Comparison of ENCODE assay signal across 24 cellular contexts in the genomic region with DNA sequence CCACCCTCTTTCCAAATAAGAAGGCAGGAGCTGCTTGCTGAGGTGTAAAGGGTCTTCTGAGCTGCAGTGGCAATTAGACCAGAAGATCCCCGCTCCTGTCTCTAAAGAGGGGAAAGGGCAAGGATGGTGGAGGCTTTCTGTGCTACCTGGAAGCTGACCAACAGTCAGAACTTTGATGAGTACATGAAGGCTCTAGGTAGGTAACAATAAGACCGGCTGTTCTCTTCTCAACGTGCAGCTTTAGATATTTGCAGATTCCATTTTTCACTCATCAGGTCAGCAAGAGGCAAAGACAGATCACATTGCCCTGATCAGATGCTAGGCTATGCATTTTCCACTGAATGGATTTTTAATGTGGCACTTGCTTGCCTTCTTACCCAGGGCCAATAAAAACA. TPM values are rescaled to one million over a fixed set of nuclear protein-coding genes. Genes with fewer than 3 reads are reported as not detected.
DNase-seq lines count a peak whose midpoint lies in the region; ATAC-seq and TF ChIP-seq lines count a peak whose summit lies in the region.
"Had no signal": no experiment of that assay in that cellular context is flagged by ENCODE, and none has a peak within 500 bp of the region (broad histone marks: within the 10 kb centered on the region; RNA-seq: fewer than 3 reads in every experiment).

FABP7 (plus strand) TSS at position 45 of the 395 bp plus-strand sequence; CDS start at position 124, 79 bp downstream.

- intact Hi-C loops in OCI-LY7 (cut with micrococcal nuclease; ENCODE audit: unreplicated experiment) = no loop called here

- H3K23ac ChIP-seq in trophoblast cell (ENCODE audit: low read length) = no peak within 1 kb of the TSS

- WGBS in trophoblast cell (ENCODE audit: extremely low coverage, insufficient coverage, insufficient read length) = no CpG with 5 or more reads among the region's 3 CpGs

- POLR2A ChIA-PET in OCI-LY7 (lab: Charles Lee) = no interaction called here

- peaks cover 0 to 4% (median 3%) of the 10 kb centered on the region in 5 experiments for H3K9me3 Mint-ChIP-seq in brain
- H3K9me3 Mint-ChIP-seq: activated T-helper 1 cell treated with anti-CD3 and anti-CD28 coated beads, Interleukin-12 subunit alpha, Interleukin-12 subunit beta, Interleukin-2, Interleukin-4 antibody, amounts not matched to agents 30 ng/mL and 10 ng/mL and 1 ng/mL, durations not matched to agents 14 hours and 24 hours and 36 hours had no signal

- no peaks in the 10 kb centered on the region for H3K36me3 Mint-ChIP-seq in brain
- H3K36me3 Mint-ChIP-seq: CD4-positive, CD25-positive, alpha-beta regulatory T cell; stimulated activated naive B cell treated with anti-CD40 and anti-IgM and Interleukin-4, amounts not matched to agents 10 μg/mL and 1 μg/mL and 100 μg/mL, for 72 hours; T-cell had no signal

- CTCF ChIA-PET in OCI-LY7 (lab: Charles Lee; ENCODE audit: unreplicated experiment) = no interaction called here

- ATAC-seq in GM21529 (IDR thresholded peaks at IDR 0.05; ENCODE audit: unreplicated experiment) = no peak
- ATAC-seq: activated CD4-positive, alpha-beta T cell treated with anti-CD3 and anti-CD28 coated beads for 36 hours; left lung; PC-3; stimulated activated naive B cell treated with anti-CD40 and anti-IgM and Interleukin-4, amounts not matched to agents 10 μg/mL and 1 μg/mL and 100 μg/mL, for 72 hours had no signal

- H3K27me3 Mint-ChIP-seq in brain = peaks cover 9% of the 10 kb centered on the region

- H4K20me1 ChIP-seq in KMS-11 (ENCODE audit: insufficient read depth) (no peaks in the 10 kb centered on the region), OCI-LY7 (ENCODE audit: insufficient read depth, low read length) (no peaks in the 10 kb centered on the region)

- no peaks in the 10 kb centered on the region for H3K36me3 ChIP-seq in KMS-11 (ENCODE audit: insufficient read depth)
- no peaks in the 10 kb centered on the region for H3K36me3 ChIP-seq in iPS-20b (ENCODE audit: insufficient read depth, low read depth, low read length)
- H3K36me3 ChIP-seq in trophoblast cell (ENCODE audit: control insufficient read depth in 1 of 2, insufficient read depth in 2 of 2, low read length in 2 of 2) = no peaks in the 10 kb centered on the region
- no peaks in the 10 kb centered on the region for H3K36me3 ChIP-seq in OCI-LY7 (ENCODE audit: insufficient read depth, low read length)
- H3K36me3 ChIP-seq: left lung, neutrophil, thoracic aorta had no signal

- H3K9me3 ChIP-seq in iPS-20b (ENCODE audit: insufficient read depth, low read depth, low read length) (no peaks in the 10 kb centered on the region), trophoblast cell (ENCODE audit: insufficient read depth, low read depth, low read length) (no peaks in the 10 kb centered on the region), OCI-LY7 (ENCODE audit: low read length) (no peaks in the 10 kb centered on the region)
- H3K9me3 ChIP-seq: left lung, neutrophil, thoracic aorta had no signal

- no TSS peak for BruUV-seq in OCI-LY7 (replicated peaks; lab: Mats Ljungman, UMichigan)

- H3K79me2 ChIP-seq in KMS-11 (ENCODE audit: insufficient read depth, low read depth) = no peaks in the 10 kb centered on the region
- H3K79me2 ChIP-seq in trophoblast cell (ENCODE audit: control insufficient read depth, insufficient read depth, low read length, poor library complexity) = no peaks in the 10 kb centered on the region
- H3K79me2 ChIP-seq in OCI-LY7 (ENCODE audit: insufficient read depth, low read depth, low read length) = no peaks in the 10 kb centered on the region

- H3K4me2 ChIP-seq in KMS-11 = peak within 1 kb of the TSS; percentile 14; the same call in 1 of the 2 replicates
- H3K4me2 ChIP-seq in trophoblast cell (ENCODE audit: low read length) = no peak within 1 kb of the TSS
- no peak within 1 kb of the TSS for H3K4me2 ChIP-seq in OCI-LY7 (ENCODE audit: low read length)

- DNase-seq in trophoblast cell (no peak), NCI-H2227 treated with DMSO at 0.1 percent for 48 hours (lab: John Stamatoyannopoulos, UW) (no peak), OCI-LY7 (ENCODE audit: low spot score) (no peak), KBM-7 (no peak)
- DNase-seq: activated CD4-positive, alpha-beta T cell treated with anti-CD3 and anti-CD28 coated beads for 36 hours; activated naive CD4-positive, alpha-beta T cell treated with anti-CD3 and anti-CD28 coated beads, Interleukin-2, amount 50 U/mL, for 16 hours; aorta; CD4-positive, CD25-positive, alpha-beta regulatory T cell; HCEC 1CT; left lung; MV-4-11; PC-3; SHP77; small intestine; stimulated activated naive B cell treated with anti-CD40 and anti-IgM and Interleukin-4, amounts not matched to agents 10 μg/mL and 1 μg/mL and 100 μg/mL, for 72 hours; T-cell had no signal

- H2BK12ac ChIP-seq in trophoblast cell (ENCODE audit: low read length) = peak within 1 kb of the TSS; percentile 20

- no peak within 1 kb of the TSS for H3K4ac ChIP-seq in trophoblast cell (ENCODE audit: low read depth, low read length)

- in situ Hi-C loops in KBM-7 (cut with MboI; ENCODE audit: low pct_unique_long_range_greater_than_20kb, low sequenced_read_pairs) = no loop called here

- H3K4me3 ChIP-seq in KMS-11 (IDR thresholded peaks at IDR 0.05; ENCODE audit: insufficient read depth, low read depth, low read length) = no peak within 1 kb of the TSS
- peak within 1 kb of the TSS; percentile 47 for H3K4me3 ChIP-seq in iPS-20b (ENCODE audit: low read length)
- H3K4me3 ChIP-seq in trophoblast cell (ENCODE audit: low read depth, low read length) = no peak within 1 kb of the TSS
- H3K4me3 ChIP-seq in OCI-LY7 (ENCODE audit: low read depth, low read length, poor library complexity, severe bottlenecking) = no peak within 1 kb of the TSS
- H3K4me3 ChIP-seq: left lung, thoracic aorta had no signal

- H3K14ac ChIP-seq in trophoblast cell (ENCODE audit: low read length) = no peak within 1 kb of the TSS

- no peak within 1 kb of the TSS for H2BK120ac ChIP-seq in trophoblast cell (ENCODE audit: insufficient read depth, low read length, poor library complexity)

- TF ChIP-seq CTCF in KMS-11 (conservative IDR thresholded peaks at IDR 0.05; ENCODE audit: low read depth, low read length) = no peak
- TF ChIP-seq CTCF in brain (conservative IDR thresholded peaks at IDR 0.05) = no peak
- TF ChIP-seq CTCF in OCI-LY7 (conservative IDR thresholded peaks at IDR 0.05; ENCODE audit: low read length) = no peak

- no peaks in the 10 kb centered on the region for H3K79me1 ChIP-seq in trophoblast cell (ENCODE audit: low read length)

- no peak within 1 kb of the TSS for H3K18ac ChIP-seq in trophoblast cell (ENCODE audit: low read length)

- H4K8ac ChIP-seq in trophoblast cell (ENCODE audit: low read depth, low read length) = peak within 1 kb of the TSS; percentile 8

- no peak within 1 kb of the TSS for H2AFZ ChIP-seq in KMS-11 (ENCODE audit: low read depth)
- H2AFZ ChIP-seq in trophoblast cell (ENCODE audit: insufficient read depth, low read length, poor library complexity) = peak within 1 kb of the TSS; percentile 52
- no peak within 1 kb of the TSS for H2AFZ ChIP-seq in OCI-LY7 (ENCODE audit: low read length)

- 0 out of 2 replicates have a peak, but pooled peaks cover 2% of the 10 kb centered on the region for H3K9me2 ChIP-seq in OCI-LY7 (ENCODE audit: insufficient read depth, low read length)

- H3K4me1 ChIP-seq in KMS-11 (ENCODE audit: low read depth, poor library complexity, severe bottlenecking) (peaks cover 11% of the 10 kb centered on the region), iPS-20b (ENCODE audit: insufficient read depth, low read length) (peaks cover 22% of the 10 kb centered on the region; the same call in 1 of the 2 replicates), trophoblast cell (ENCODE audit: control insufficient read depth in 1 of 2, insufficient read depth in 2 of 2, low read length in 2 of 2) (peaks cover 2 to 5% of the 10 kb centered on the region in 2 experiments), OCI-LY7 (ENCODE audit: insufficient read depth, low read length, poor library complexity, severe bottlenecking) (no peaks in the 10 kb centered on the region)
- H3K4me1 ChIP-seq: left lung had no signal

- H3K27me3 ChIP-seq in KMS-11 (ENCODE audit: insufficient read depth, low read depth) = no peaks in the 10 kb centered on the region
- H3K27me3 ChIP-seq in iPS-20b (ENCODE audit: insufficient read depth, low read length) = no peaks in the 10 kb centered on the region
- no peaks in the 10 kb centered on the region for H3K27me3 ChIP-seq in trophoblast cell (ENCODE audit: insufficient read depth, low read length)

- H4K12ac ChIP-seq in trophoblast cell (ENCODE audit: low read depth, low read length) = no peak within 1 kb of the TSS

- peak within 1 kb of the TSS; percentile 83 to 95 (median 89) for H3K4me3 Mint-ChIP-seq in brain
- H3K4me3 Mint-ChIP-seq: activated CD4-positive, alpha-beta T cell treated with anti-CD3 and anti-CD28 coated beads for 36 hours; activated T-helper 1 cell treated with anti-CD3 and anti-CD28 coated beads, Interleukin-12 subunit alpha, Interleukin-12 subunit beta, Interleukin-2, Interleukin-4 antibody, amounts not matched to agents 30 ng/mL and 10 ng/mL and 1 ng/mL, durations not matched to agents 14 hours and 24 hours and 36 hours; CD4-positive, CD25-positive, alpha-beta regulatory T cell; stimulated activated naive B cell treated with anti-CD40 and anti-IgM and Interleukin-4, amounts not matched to agents 10 μg/mL and 1 μg/mL and 100 μg/mL, for 72 hours; T-cell had no signal

- H2AK5ac ChIP-seq in trophoblast cell (ENCODE audit: low read length) = no peak within 1 kb of the TSS

- no peak within 1 kb of the TSS for H2BK5ac ChIP-seq in trophoblast cell (ENCODE audit: low read depth, low read length, poor library complexity)

- H3K27ac ChIP-seq in KMS-11 = no peak within 1 kb of the TSS
- H3K27ac ChIP-seq in iPS-20b (ENCODE audit: low read length) = peak within 1 kb of the TSS; percentile 18
- no peak within 1 kb of the TSS for H3K27ac ChIP-seq in trophoblast cell (ENCODE audit: low read depth, low read length)
- H3K27ac ChIP-seq in OCI-LY7 (ENCODE audit: low read depth, low read length, poor library complexity, severe bottlenecking) = no peak within 1 kb of the TSS
- H3K27ac ChIP-seq: left lung, neutrophil, thoracic aorta had no signal

- peaks cover 60% of the 10 kb centered on the region for H3K4me1 Mint-ChIP-seq in brain
- H3K4me1 Mint-ChIP-seq: activated CD4-positive, alpha-beta T cell treated with anti-CD3 and anti-CD28 coated beads for 36 hours; CD4-positive, CD25-positive, alpha-beta regulatory T cell; stimulated activated naive B cell treated with anti-CD40 and anti-IgM and Interleukin-4, amounts not matched to agents 10 μg/mL and 1 μg/mL and 100 μg/mL, for 72 hours; T-cell had no signal

- H3K9ac ChIP-seq in KMS-11 = no peak within 1 kb of the TSS; the same call in 1 of the 2 replicates
- peak within 1 kb of the TSS; percentile 31; the same call in 1 of the 2 replicates for H3K9ac ChIP-seq in iPS-20b (ENCODE audit: low read depth, low read length)
- no peak within 1 kb of the TSS for H3K9ac ChIP-seq in trophoblast cell (ENCODE audit: low read length)

- H3K27ac Mint-ChIP-seq in brain = peak within 1 kb of the TSS; percentile 96 to 99 (median 98)
- H3K27ac Mint-ChIP-seq: activated CD4-positive, alpha-beta T cell treated with anti-CD3 and anti-CD28 coated beads for 36 hours; activated T-helper 1 cell treated with anti-CD3 and anti-CD28 coated beads, Interleukin-12 subunit alpha, Interleukin-12 subunit beta, Interleukin-2, Interleukin-4 antibody, amounts not matched to agents 30 ng/mL and 10 ng/mL and 1 ng/mL, durations not matched to agents 14 hours and 24 hours and 36 hours; stimulated activated naive B cell treated with anti-CD40 and anti-IgM and Interleukin-4, amounts not matched to agents 10 μg/mL and 1 μg/mL and 100 μg/mL, for 72 hours; T-cell had no signal

- H4K91ac ChIP-seq in trophoblast cell (ENCODE audit: low read depth, low read length) = peak within 1 kb of the TSS; percentile 1

RNA-seq across cellular contexts. Expression of gene FABP7, which starts in this region (rescaled TPM):
- 31.2 TPM for polyA plus RNA-seq in brain (ENCODE audit: insufficient read depth, low read depth, low replicate concordance)
- polyA plus RNA-seq in trophoblast cell (2013) = 2.8 and 3.3 TPM in 2 replicates
- not detected in 2 replicates for total RNA-seq in OCI-LY7 (2014; rRNA removed; shearing (Covaris generic))
- not detected in 2 replicates for total RNA-seq in OCI-LY7 (2022)
- total RNA-seq: activated CD4-positive, alpha-beta T cell treated with anti-CD3 and anti-CD28 coated beads for 36 hours; activated T-helper 1 cell treated with anti-CD3 and anti-CD28 coated beads, Interleukin-12 subunit alpha, Interleukin-12 subunit beta, Interleukin-2, Interleukin-4 antibody, amounts not matched to agents 30 ng/mL and 10 ng/mL and 1 ng/mL, durations not matched to agents 14 hours and 24 hours and 36 hours; aorta; CD4-positive, CD25-positive, alpha-beta regulatory T cell; glomerular endothelial cell; left lung; PC-3; T-cell; thoracic aorta had no signal
- polyA plus RNA-seq: aorta; CD4-positive, CD25-positive, alpha-beta regulatory T cell had no signal
